Comparison of ENCODE assay signal across 18 cellular contexts in genomic region chr12:13896063-13896626, GRCh38.
DNase-seq lines count a peak whose midpoint lies in the region; ATAC-seq, FAIRE-seq and TF ChIP-seq lines count a peak whose summit lies in the region.
"Had no signal": no experiment of that assay in that cellular context is flagged by ENCODE, and none has a peak within 500 bp of the region (broad histone marks: within the 10 kb centered on the region; RNA-seq: fewer than 3 reads in every experiment).

No MANE protein-coding gene starts in this region.

- no peak for TF ChIP-seq CTCF in neural progenitor cell (IDR thresholded peaks at IDR 0.05)

- peak; percentile 45 for FAIRE-seq in RCC 7860 (lab: Jason Lieb, UNC)
- FAIRE-seq: A204.1, GM12878 had no signal

- no peaks in the 10 kb centered on the region for H3K36me3 Mint-ChIP-seq in neural progenitor cell
- H3K36me3 Mint-ChIP-seq: CD8-positive, alpha-beta T cell had no signal

- H3K27ac Mint-ChIP-seq in neural progenitor cell = no peak overlapping the region
- H3K27ac Mint-ChIP-seq: B cell; CD8-positive, alpha-beta T cell; HFFc6 had no signal

- H3K27ac ChIP-seq in aorta (ENCODE audit: low read depth in 1 of 2, low read length in 2 of 2) (no peak overlapping the region), neural progenitor cell (no peak overlapping the region)
- H3K27ac ChIP-seq: BLaER1 treated with 17β-estradiol and CSF1 and Interleukin-3, amounts not matched to agents 10 nM and 100 nM had no signal

- no peak for ATAC-seq in aorta (ENCODE audit: low FRiP score)
- ATAC-seq: CD8-positive, alpha-beta T cell; GM12878; HCT116 had no signal

- H3F3A ChIP-seq in neural progenitor cell (ENCODE audit: low read depth) = no peaks in the 10 kb centered on the region

- H3K9ac ChIP-seq in neural progenitor cell = no peak overlapping the region
- H3K9ac ChIP-seq: BLaER1 treated with 17β-estradiol and CSF1 and Interleukin-3, amounts not matched to agents 10 nM and 100 nM had no signal

- intact Hi-C loops in aorta (cut with DNase I) = no loop called here

- H3K4me2 ChIP-seq in neural progenitor cell = no peak overlapping the region
- H3K4me2 ChIP-seq: BLaER1 treated with 17β-estradiol and CSF1 and Interleukin-3, amounts not matched to agents 10 nM and 100 nM had no signal

- H3K27me3 ChIP-seq in aorta (ENCODE audit: control insufficient read depth in 1 of 2, insufficient read depth in 2 of 2, low read length in 1 of 2) = no peaks in the 10 kb centered on the region
- H3K27me3 ChIP-seq in neural progenitor cell = no peaks in the 10 kb centered on the region
- H3K27me3 ChIP-seq: BLaER1 treated with 17β-estradiol and CSF1 and Interleukin-3, amounts not matched to agents 10 nM and 100 nM had no signal

- H3K9me3 ChIP-seq in aorta (ENCODE audit: control insufficient read depth, low read length) = no peaks in the 10 kb centered on the region
- H3K9me3 ChIP-seq in neural progenitor cell (ENCODE audit: low read depth) = no peaks in the 10 kb centered on the region
- H3K9me3 ChIP-seq: BLaER1 treated with 17β-estradiol and CSF1 and Interleukin-3, amounts not matched to agents 10 nM and 100 nM had no signal

- WGBS in aorta, 2 donors = 77 to 78% methylated on average over 9 of the region's 9 CpGs

- H3K4me1 ChIP-seq in aorta (ENCODE audit: control insufficient read depth in 1 of 2, insufficient read depth in 2 of 2, low read length in 2 of 2) (no peaks in the 10 kb centered on the region), neural progenitor cell (no peaks in the 10 kb centered on the region)
- H3K4me1 ChIP-seq: BLaER1 treated with 17β-estradiol and CSF1 and Interleukin-3, amounts not matched to agents 10 nM and 100 nM had no signal

- H4K20me1 ChIP-seq in neural progenitor cell (ENCODE audit: low read depth) = no peaks in the 10 kb centered on the region
- H4K20me1 ChIP-seq: BLaER1 treated with 17β-estradiol and CSF1 and Interleukin-3, amounts not matched to agents 10 nM and 100 nM had no signal

- H3K4me3 ChIP-seq in aorta (ENCODE audit: low read length in 2 of 2) (no peak overlapping the region), neural progenitor cell (no peak overlapping the region)
- H3K4me3 ChIP-seq: BLaER1 treated with 17β-estradiol and CSF1 and Interleukin-3, amounts not matched to agents 10 nM and 100 nM; GM12878 had no signal

- H2AFZ ChIP-seq in neural progenitor cell (replicated peaks) = no peak overlapping the region

- H3K36me3 ChIP-seq in aorta (ENCODE audit: control insufficient read depth in 1 of 2, insufficient read depth in 2 of 2, low read length in 1 of 2) (no peaks in the 10 kb centered on the region), neural progenitor cell (no peaks in the 10 kb centered on the region)
- H3K36me3 ChIP-seq: BLaER1 treated with 17β-estradiol and CSF1 and Interleukin-3, amounts not matched to agents 10 nM and 100 nM had no signal

- no peak overlapping the region for H3K4me3 Mint-ChIP-seq in neural progenitor cell
- H3K4me3 Mint-ChIP-seq: B cell; CD8-positive, alpha-beta T cell; HFFc6 had no signal

- H3K9me3 Mint-ChIP-seq in neural progenitor cell = no peaks in the 10 kb centered on the region
- H3K9me3 Mint-ChIP-seq: CD8-positive, alpha-beta T cell had no signal

- peaks cover 1% of the 10 kb centered on the region for H3K4me1 Mint-ChIP-seq in neural progenitor cell
- H3K4me1 Mint-ChIP-seq: B cell had no signal

- no peaks in the 10 kb centered on the region for H3K79me2 ChIP-seq in neural progenitor cell (ENCODE audit: low read depth)

- no peaks in the 10 kb centered on the region for H3K27me3 Mint-ChIP-seq in neural progenitor cell (ENCODE audit: insufficient read depth, low read depth)

- DNase-seq in Ammon's horn (ENCODE audit: low spot score) = peak; percentile 23
- peak; percentile 49 for DNase-seq in RCC 7860 (ENCODE audit: low spot score)
- DNase-seq in kidney tubule cell (ENCODE audit: low spot score) = peak; percentile 9
- DNase-seq in aorta = no peak
- no peak for DNase-seq in NCI-H1417 treated with DMSO at 0.1 percent for 48 hours (lab: John Stamatoyannopoulos, UW)
- DNase-seq in neural progenitor cell (ENCODE audit: low spot score) = no peak
- DNase-seq: Calu3; CD8-positive, alpha-beta T cell; DMS79 treated with DMSO at 0.1 percent for 48 hours; EL; GOT3; H7; HFFc6 had no signal

Comparison
In these comparisons a context has a peak if more than half of its experiments do, and no peak if none do; other contexts are left out.
1. DNase-seq: peak in Ammon's horn (single experiment), RCC 7860 (single experiment) and kidney tubule cell (single experiment); none in aorta (0 of 2), NCI-H1417 treated with DMSO at 0.1 percent for 48 hours (single experiment) and neural progenitor cell (single experiment).